15 cellular contexts compared by ENCODE assay signal in genomic region chr17:59355695-59356323, GRCh38. TPM values are rescaled to one million over a fixed set of nuclear protein-coding genes. Genes with fewer than 3 reads are reported as not detected.
A peak's percentile ranks its signal among the peaks of the same experiment; 100 is the strongest.
DNase-seq lines count a peak whose midpoint lies in the region; ATAC-seq and TF ChIP-seq lines count a peak whose summit lies in the region.
"Had no signal": no experiment of that assay in that cellular context is flagged by ENCODE, and none has a peak within 500 bp of the region (broad histone marks: within the 10 kb centered on the region; RNA-seq: fewer than 3 reads in every experiment).

No MANE protein-coding gene starts in this region.

- CTCF ChIA-PET in T-cell (lab: Charles Lee), result no interaction called here

- H3K9me3 Mint-ChIP-seq in T-cell, result peaks cover 0 to 4% (median 0%) of the 10 kb centered on the region in 3 donors

- intact Hi-C loops in uterus (cut with DNase I; ENCODE audit: low total_unique reads), result no loop called here

- peak overlapping the region; percentile 23 to 83 for H3K27ac Mint-ChIP-seq in T-cell
- H3K27ac Mint-ChIP-seq: activated CD4-positive, alpha-beta T cell treated with anti-CD3 and anti-CD28 coated beads, Interleukin-2, amount 10 ng/mL, durations not matched to agents 7 days and 5 days; T-helper 1 cell treated with Interleukin-12 subunit alpha and Interleukin-12 subunit beta and Interleukin-4 antibody, amounts not matched to agents 30 μg/mL and 1 μg/mL, for 36 hours had no signal

- no peaks in the 10 kb centered on the region for H3K36me3 ChIP-seq in uterus
- H3K36me3 ChIP-seq: prostate gland had no signal

- H3K4me3 Mint-ChIP-seq in T-cell, result no peak overlapping the region
- H3K4me3 Mint-ChIP-seq: activated CD4-positive, alpha-beta T cell treated with anti-CD3 and anti-CD28 coated beads, Interleukin-2, amount 10 ng/mL, durations not matched to agents 7 days and 5 days; memory B cell; T-helper 1 cell treated with Interleukin-12 subunit alpha and Interleukin-12 subunit beta and Interleukin-4 antibody, amounts not matched to agents 30 μg/mL and 1 μg/mL, for 36 hours had no signal

- H3K27ac ChIP-seq in uterus, result peak overlapping the region; percentile 21 to 25

- TF ChIP-seq POLR2A in uterus (IDR thresholded peaks at IDR 0.05), result no peak

- peaks cover 79 to 86% (median 84%) of the 10 kb centered on the region in 3 donors for H3K4me1 Mint-ChIP-seq in T-cell

- TF ChIP-seq CTCF in uterus (IDR thresholded peaks at IDR 0.05), result no peak

- H3K4me3 ChIP-seq in uterus, result no peak overlapping the region
- H3K4me3 ChIP-seq: prostate gland had no signal

- DNase-seq in T-cell (no peak), foreskin melanocyte (peak; percentile 95), nucleus accumbens (lab: John Stamatoyannopoulos, UW) (peak in 41 of 56 donors; percentile 6 to 80 (median 42)), uterus (no peak), SW 1271 (lab: John Stamatoyannopoulos, UW) (no peak)
- no peak for DNase-seq in activated naive CD4-positive, alpha-beta T cell (lab: John Stamatoyannopoulos, UW)
- DNase-seq: activated CD4-positive, alpha-beta T cell treated with anti-CD3 and anti-CD28 coated beads, Interleukin-2, amount 10 ng/mL, durations not matched to agents 7 days and 5 days; NCI-H345; stimulated activated CD4-positive, alpha-beta T cell treated with anti-CD3 and anti-CD28 coated beads, Interleukin-4, amount 100 ng/mL, for 4 hours; stimulated activated naive CD8-positive, alpha-beta T cell treated with anti-CD3 and anti-CD28 coated beads, Interleukin-15, Interleukin-2, amounts not matched to agents 100 U/mL and 50 U/mL, for 24 hours had no signal

- H3K27me3 Mint-ChIP-seq in T-cell, result no peaks in the 10 kb centered on the region
- H3K27me3 Mint-ChIP-seq: activated CD4-positive, alpha-beta T cell treated with anti-CD3 and anti-CD28 coated beads, Interleukin-2, amount 10 ng/mL, durations not matched to agents 7 days and 5 days; memory B cell had no signal

- peaks cover 6 to 7% of the 10 kb centered on the region in 2 donors for H3K4me1 ChIP-seq in uterus
- H3K4me1 ChIP-seq: prostate gland had no signal

- POLR2A ChIA-PET in T-cell (lab: Charles Lee), result no interaction called here

- no peaks in the 10 kb centered on the region for H3K27me3 ChIP-seq in uterus

- ATAC-seq in T-cell (replicated peaks in 1 of 4), result no peak
- ATAC-seq in GM21528 (IDR thresholded peaks at IDR 0.05; ENCODE audit: low FRiP score, unreplicated experiment), result no peak
- ATAC-seq: Panc1; stimulated activated naive CD8-positive, alpha-beta T cell treated with anti-CD3 and anti-CD28 coated beads, Interleukin-15, Interleukin-2, amounts not matched to agents 100 U/mL and 50 U/mL, for 24 hours had no signal

- H3K36me3 Mint-ChIP-seq in T-cell, result peaks cover 55% of the 10 kb centered on the region

- H3K9me3 ChIP-seq in uterus, result no peaks in the 10 kb centered on the region
- H3K9me3 ChIP-seq: prostate gland had no signal

RNA-seq across cellular contexts. Expression of gene YPEL2, which starts 24.4 kb away (rescaled TPM):
- total RNA-seq in T-cell, result 10 to 100 TPM; 29.7 to 58.5 (median 52.0) TPM
- 10 to 100 TPM; 21.2 to 91.7 (median 25.0) TPM for total RNA-seq in uterus

Comparison
In these comparisons a context has a peak if more than half of its experiments do, and no peak if none do; other contexts are left out.
1. DNase-seq: peak in foreskin melanocyte (single experiment) and nucleus accumbens (41 of 56); none in T-cell (0 of 34), uterus (0 of 2), activated naive CD4-positive, alpha-beta T cell (0 of 4) and SW 1271 (0 of 2).